ENCODE assay signal across 35 cellular contexts in genomic region chr3:47366833-47367232, GRCh38.
"Had no signal": no experiment of that assay in that cellular context is flagged by ENCODE, and none has a peak within 500 bp of the region (broad histone marks: within the 10 kb centered on the region; RNA-seq: fewer than 3 reads in every experiment).

No MANE protein-coding gene starts in this region.

- H3K9me3 ChIP-seq: MG63 had no signal

- DNase-seq: Karpas-422, Kasumi-1, MG63, MM.1S, MV-4-11, NCI-H1048, NCI-H1092, NCI-H1092 treated with DMSO at 0.1 percent for 48 hours, NCI-H1105, NCI-H1105 treated with DMSO at 0.1 percent for 48 hours, NCI-H1417, NCI-H1417 treated with DMSO at 0.1 percent for 48 hours, NCI-H1436, NCI-H1436 treated with DMSO at 0.1 percent for 48 hours, NCI-H146, NCI-H1694, NCI-H1694 treated with DMSO at 0.1 percent for 48 hours, NCI-H187, NCI-H187 treated with DMSO at 0.1 percent for 48 hours, NCI-H1930, NCI-H2029, NCI-H2029 treated with DMSO at 0.1 percent for 48 hours, NCI-H2081, NCI-H2081 treated with DMSO at 0.1 percent for 48 hours, NCI-H2107, NCI-H2171, NCI-H2171 treated with DMSO at 0.1 percent for 48 hours, NCI-H2227 treated with DMSO at 0.1 percent for 48 hours, NCI-H226, NCI-H345, NCI-H446, NCI-H446 treated with DMSO at 0.1 percent for 48 hours, NCI-H510A, NCI-H510A treated with DMSO at 0.1 percent for 48 hours had no signal

- H3K27me3 ChIP-seq: MG63 had no signal

- H3K4me2 ChIP-seq: KMS-11 had no signal

- H3K27ac ChIP-seq: KMS-11 had no signal

- H3K4me3 ChIP-seq: MG63 had no signal

- H3K36me3 ChIP-seq: MG63 had no signal

- H3K9ac ChIP-seq: KMS-11 had no signal
